9 cellular contexts compared by ENCODE assay signal in genomic region chr17:78497115-78497540, GRCh38.
A peak's percentile ranks its signal among the peaks of the same experiment; 100 is the strongest.
DNase-seq lines count a peak whose midpoint lies in the region; ATAC-seq and TF ChIP-seq lines count a peak whose summit lies in the region.
"Had no signal": no experiment of that assay in that cellular context is flagged by ENCODE, and none has a peak within 500 bp of the region (broad histone marks: within the 10 kb centered on the region; RNA-seq: fewer than 3 reads in every experiment).

No MANE protein-coding gene starts in this region.

- H3K9me3 ChIP-seq in parathyroid adenoma (ENCODE audit: control insufficient read depth, low read length): no peaks in the 10 kb centered on the region

- H3K4me3 Mint-ChIP-seq in glutamatergic neuron (ENCODE audit: unreplicated experiment): no peak overlapping the region
- H3K4me3 Mint-ChIP-seq: activated naive CD8-positive, alpha-beta T cell had no signal

- no peak overlapping the region for H3K9ac ChIP-seq in parathyroid adenoma

- peak; percentile 72 for ATAC-seq in activated naive CD4-positive, alpha-beta T cell treated with anti-CD3 and anti-CD28 coated beads, Interleukin-2, amount 50 U/mL, for 72 hours
- no peak for ATAC-seq in HG03196 (IDR thresholded peaks at IDR 0.05; ENCODE audit: unreplicated experiment)

- H3K4me1 Mint-ChIP-seq in glutamatergic neuron (ENCODE audit: low read depth, unreplicated experiment): peaks cover 4% of the 10 kb centered on the region

- H3K36me3 ChIP-seq in parathyroid adenoma (ENCODE audit: control insufficient read depth, insufficient read depth, low read length): no peaks in the 10 kb centered on the region

- no peak overlapping the region for H3K4me2 ChIP-seq in parathyroid adenoma (ENCODE audit: low read length)

- H3K36me3 Mint-ChIP-seq in activated naive CD4-positive, alpha-beta T cell treated with anti-CD3 and anti-CD28 coated beads, Interleukin-2, amount 50 U/mL, for 72 hours: no peaks in the 10 kb centered on the region
- H3K36me3 Mint-ChIP-seq in glutamatergic neuron (ENCODE audit: unreplicated experiment): no peaks in the 10 kb centered on the region
- H3K36me3 Mint-ChIP-seq: activated naive CD8-positive, alpha-beta T cell had no signal

- H3K27ac Mint-ChIP-seq in activated naive CD4-positive, alpha-beta T cell treated with anti-CD3 and anti-CD28 coated beads, Interleukin-2, amount 50 U/mL, for 72 hours: no peak overlapping the region
- H3K27ac Mint-ChIP-seq in glutamatergic neuron (ENCODE audit: unreplicated experiment): no peak overlapping the region
- H3K27ac Mint-ChIP-seq: activated naive CD8-positive, alpha-beta T cell had no signal

- no peaks in the 10 kb centered on the region for H3K79me2 ChIP-seq in parathyroid adenoma

- no peaks in the 10 kb centered on the region for H3K4me1 ChIP-seq in parathyroid adenoma

- no peak overlapping the region for H3K4me3 ChIP-seq in parathyroid adenoma (ENCODE audit: low read depth, low read length)

- no peak overlapping the region for H2AFZ ChIP-seq in parathyroid adenoma

- TF ChIP-seq CTCF in glutamatergic neuron (IDR thresholded peaks at IDR 0.05; ENCODE audit: partially characterized antibody, unreplicated experiment) (peak; percentile 42), parathyroid adenoma (IDR thresholded peaks at IDR 0.05) (peak; percentile 63)

- DNase-seq in ELF-1 (ENCODE audit: low read depth, low spot score): peak; percentile 89
- peak; percentile 49 for DNase-seq in MV-4-11 (lab: John Stamatoyannopoulos, UW)
- DNase-seq in SHP77 (lab: John Stamatoyannopoulos, UW): peak; percentile 88 to 91
- DNase-seq in activated naive CD4-positive, alpha-beta T cell treated with anti-CD3 and anti-CD28 coated beads, Interleukin-2, amount 50 U/mL, for 72 hours (ENCODE audit: low spot score in 2 of 2): peak in 1 of 2 donors; percentile 45
- peak; percentile 76 for DNase-seq in glutamatergic neuron
- no peak for DNase-seq in activated CD4-positive, CD25-positive, alpha-beta regulatory T cell treated with anti-CD3 and anti-CD28 coated beads, Interleukin-2, amount 50 U/mL, for 72 hours

- no peaks in the 10 kb centered on the region for H3K9me3 Mint-ChIP-seq in activated naive CD4-positive, alpha-beta T cell treated with anti-CD3 and anti-CD28 coated beads, Interleukin-2, amount 50 U/mL, for 72 hours
- H3K9me3 Mint-ChIP-seq in glutamatergic neuron (ENCODE audit: unreplicated experiment): no peaks in the 10 kb centered on the region

- peaks cover 6% of the 10 kb centered on the region for H3K27me3 Mint-ChIP-seq in glutamatergic neuron (ENCODE audit: unreplicated experiment)
- H3K27me3 Mint-ChIP-seq: activated naive CD8-positive, alpha-beta T cell had no signal

- H3K27ac ChIP-seq in parathyroid adenoma: no peak overlapping the region

- no peaks in the 10 kb centered on the region for H3K27me3 ChIP-seq in parathyroid adenoma (ENCODE audit: control insufficient read depth, insufficient read depth, low read length)
